Comparison of ENCODE assay signal across 8 cellular contexts in genomic region chr1:65310078-65310587, GRCh38. TPM values are rescaled to one million over a fixed set of nuclear protein-coding genes. Genes with fewer than 3 reads are reported as not detected.
DNase-seq lines count a peak whose midpoint lies in the region; ATAC-seq, FAIRE-seq and TF ChIP-seq lines count a peak whose summit lies in the region.

No MANE protein-coding gene starts in this region.

- no peak for TF ChIP-seq RAD21 in HepG2 (CRISPR knock-in tag; IDR thresholded peaks at IDR 0.05)

- peak overlapping the region; percentile 52 for H3K4me3 ChIP-seq in brain microvascular endothelial cell (ENCODE audit: low read depth, low read length)
- H3K4me3 ChIP-seq in HepG2 (replicated peaks in 1 of 3; ENCODE audit: insufficient read depth in 1 of 3, low read depth in 2 of 3, low read length in 3 of 3) = peak overlapping the region in 2 of 3 experiments; percentile 7 to 62; a peak in 2 of 6 replicates
- no peak overlapping the region for H3K4me3 ChIP-seq in aorta (ENCODE audit: low read length in 2 of 2)

- no TSS peak for BruUV-seq in HepG2 (replicated peaks; lab: Mats Ljungman, UMichigan)

- H3K36me3 ChIP-seq in brain microvascular endothelial cell (replicated peaks) = no peaks in the 10 kb centered on the region
- H3K36me3 ChIP-seq in HepG2 (replicated peaks in 1 of 2; ENCODE audit: control insufficient read depth in 1 of 2, insufficient read depth in 2 of 2, low read length in 2 of 2) = no peaks in the 10 kb centered on the region
- H3K36me3 ChIP-seq in aorta (ENCODE audit: control insufficient read depth in 1 of 2, insufficient read depth in 2 of 2, low read length in 1 of 2) = no peaks in the 10 kb centered on the region

- CTCF ChIA-PET in HepG2 (lab: Yijun Ruan, JAX; ENCODE audit: low intra/inter-chr PET ratio, low total read pairs) = no interaction called here

- H3K9ac ChIP-seq in HepG2 (ENCODE audit: insufficient read depth, low read depth, low read length) = no peak overlapping the region

- peak overlapping the region; percentile 73 for H3K4me2 ChIP-seq in HepG2 (ENCODE audit: low read depth, low read length)

- H2AFZ ChIP-seq in HepG2 (ENCODE audit: low read length) = no peak overlapping the region

- no peak for TF ChIP-seq POLR2A in HepG2 (IDR thresholded peaks at IDR 0.05; ENCODE audit: insufficient read depth in 1 of 2, low read depth in 2 of 2, low read length in 2 of 2)

- H4K20me1 ChIP-seq in HepG2 (ENCODE audit: insufficient read depth, low read length) = peaks cover 4% of the 10 kb centered on the region; the same call in 1 of the 2 replicates

- H3K9me3 ChIP-seq in HepG2 (ENCODE audit: low read length) (no peaks in the 10 kb centered on the region), aorta (ENCODE audit: control insufficient read depth, low read length) (no peaks in the 10 kb centered on the region)

- TF ChIP-seq EP300 in HepG2 (IDR thresholded peaks at IDR 0.05; ENCODE audit: low read depth in 2 of 2, low read length in 2 of 2) = no peak
- TF ChIP-seq EP300 in HepG2 (CRISPR knock-in tag; IDR thresholded peaks at IDR 0.05; ENCODE audit: borderline replicate concordance) = no peak

- ATAC-seq in HepG2 (peak; percentile 48; the same call in 2 of the 3 replicates), aorta (ENCODE audit: low FRiP score) (peak; percentile 30)

- intact Hi-C loops in HepG2 (cut with micrococcal nuclease; ENCODE audit: unreplicated experiment) (no loop called here), aorta (cut with DNase I) (no loop called here)

- H3K79me2 ChIP-seq in HepG2 (ENCODE audit: insufficient read depth, low read length) = no peaks in the 10 kb centered on the region

- no peak for FAIRE-seq in HepG2 (lab: Jason Lieb, UNC)

- POLR2A ChIA-PET in HepG2 (lab: Yijun Ruan, JAX) = interaction anchor here (0.5 to 1.8 kb wide), 2 partner anchors 110 to 566 kb away, joined by 5 to 11 read pairs; partner anchors contain the start of genes LEPR and LEPROT

- H3K4me1 ChIP-seq in HepG2 (ENCODE audit: insufficient read depth, low read length) (peaks cover 19% of the 10 kb centered on the region), aorta (ENCODE audit: control insufficient read depth in 1 of 2, insufficient read depth in 2 of 2, low read length in 2 of 2) (no peaks in the 10 kb centered on the region)

- no peaks in the 10 kb centered on the region for H3K27me3 ChIP-seq in brain microvascular endothelial cell (replicated peaks)
- 0 out of 5 replicates have a peak, but pooled peaks cover 0 to 4% of the 10 kb centered on the region in 2 experiments for H3K27me3 ChIP-seq in HepG2 (ENCODE audit: control insufficient read depth in 1 of 2, insufficient read depth in 2 of 2, low read length in 2 of 2)
- H3K27me3 ChIP-seq in aorta (ENCODE audit: control insufficient read depth in 1 of 2, insufficient read depth in 2 of 2, low read length in 1 of 2) = no peaks in the 10 kb centered on the region

- DNase-seq in DMS 273 treated with DMSO at 0.1 percent for 48 hours (lab: John Stamatoyannopoulos, UW) (peak; percentile 71), NCI-H1930 (lab: John Stamatoyannopoulos, UW) (peak; percentile 37 to 51), brain microvascular endothelial cell (peak; percentile 9), HepG2 (ENCODE audit: low spot score) (no peak), aorta (no peak), kidney tubule cell (ENCODE audit: low spot score) (no peak), T-helper 9 cell (no peak)
- no peak for DNase-seq in activated CD4-positive, CD25-positive, alpha-beta regulatory T cell (lab: John Stamatoyannopoulos, UW)

- H3K27ac ChIP-seq in brain microvascular endothelial cell (no peak overlapping the region), HepG2 (ENCODE audit: extremely low read length, insufficient read depth, low read length) (no peak overlapping the region), aorta (ENCODE audit: low read depth in 1 of 2, low read length in 2 of 2) (no peak overlapping the region)

- 3% methylated on average over 12 of the region's 12 CpGs for WGBS in HepG2 (ENCODE audit: low lambda C conversion rate)
- WGBS in aorta, 2 donors = 0 to 4% methylated on average over 10 to 12 of the region's 12 CpGs

- TF ChIP-seq CTCF in brain microvascular endothelial cell (IDR thresholded peaks at IDR 0.05; ENCODE audit: low read depth, low read length, missing control alignments) (no peak), HepG2 (CRISPR knock-in tag; IDR thresholded peaks at IDR 0.05) (no peak)

- in situ Hi-C loops in brain microvascular endothelial cell (cut with HindIII; ENCODE audit: low pct_ligation_motif_present, low sequenced_read_pairs) = no loop called here
- in situ Hi-C loops in HepG2 (cut with HindIII; ENCODE audit: extremely low pct_ligation_motif_present, low pct_unique_long_range_greater_than_20kb) = no loop called here

TF ChIP-seq in HepG2, 621 proteins besides CTCF, POLR2A, EP300 and RAD21 (continues in another document):
- TF ChIP-seq IRF9 (CRISPR knock-in tag; IDR thresholded peaks at IDR 0.05; ENCODE audit: borderline replicate concordance) = no peak
- no peak for TF ChIP-seq JUN (CRISPR knock-in tag; IDR thresholded peaks at IDR 0.05)
- no peak for TF ChIP-seq REPIN1 (CRISPR knock-in tag; IDR thresholded peaks at IDR 0.05; ENCODE audit: borderline replicate concordance, low read depth)
- no peak for TF ChIP-seq JARID2 (CRISPR knock-in tag; IDR thresholded peaks at IDR 0.05; ENCODE audit: insufficient replicate concordance)
- TF ChIP-seq BCL6 (CRISPR knock-in tag; IDR thresholded peaks at IDR 0.05) = no peak
- TF ChIP-seq TRIM22 (IDR thresholded peaks at IDR 0.05) = no peak
- no peak for TF ChIP-seq ZFX (CRISPR knock-in tag; IDR thresholded peaks at IDR 0.05; ENCODE audit: low read depth)
- TF ChIP-seq RFX5 (IDR thresholded peaks at IDR 0.05; ENCODE audit: low read depth, low read length) = no peak
- no peak for TF ChIP-seq RFXANK (CRISPR knock-in tag; IDR thresholded peaks at IDR 0.05)

RNA-seq across cellular contexts. Expression of gene DNAJC6, which starts 0.8 kb away (rescaled TPM):
- 0.80 and 1.0 TPM in 2 replicates for total RNA-seq in HepG2 (2016; rRNA removed; fragmentation: Illumina TruSeq; extraction: Trizol)
- 4.0 and 4.8 TPM in 2 replicates for total RNA-seq in HepG2 (2016; cell fraction: cytosol; rRNA removed; fragmentation: Illumina TruSeq; extraction: Trizol; ENCODE audit: low read depth)
- total RNA-seq in HepG2 (2016; cell fraction: insoluble cytoplasmic fraction; rRNA removed; fragmentation: Illumina TruSeq; extraction: Trizol) = 0.85 and 1.1 TPM in 2 replicates
- total RNA-seq in HepG2 (2016; cell fraction: membrane; rRNA removed; fragmentation: Illumina TruSeq; extraction: Trizol) = 0.76 and 0.93 TPM in 2 replicates
- total RNA-seq in HepG2 (2016; cell fraction: nucleus; rRNA removed; fragmentation: Illumina TruSeq; extraction: Trizol) = 1.1 and 2.3 TPM in 2 replicates
- polyA plus RNA-seq in HepG2 (2011; rRNA removed) = 1.6 and 1.7 TPM in 2 replicates
- 0.83 and 1.2 TPM in 2 replicates for polyA plus RNA-seq in HepG2 (2011; cell fraction: cytosol; rRNA removed)
- 1.6 TPM in 2 replicates for polyA plus RNA-seq in HepG2 (2011; cell fraction: nucleus; rRNA removed)
- 1.7 and 1.9 TPM in 2 replicates for polyA plus RNA-seq in HepG2 (2012)
- 0.08 and 0.09 TPM in 2 replicates for polyA plus RNA-seq in HepG2 (2016; cell fraction: cytosol; fragmentation: Illumina TruSeq; extraction: Trizol; ENCODE audit: low read depth)
- 0.67 and 0.83 TPM in 2 replicates for polyA plus RNA-seq in HepG2 (2016; cell fraction: insoluble cytoplasmic fraction; fragmentation: Illumina TruSeq; extraction: Trizol; ENCODE audit: low read depth)
- polyA plus RNA-seq in HepG2 (2016; cell fraction: membrane; fragmentation: Illumina TruSeq; extraction: Trizol; ENCODE audit: low read depth) = 0.14 and 0.23 TPM in 2 replicates
- polyA plus RNA-seq in HepG2 (2016; cell fraction: nucleus; fragmentation: Illumina TruSeq; extraction: Trizol; ENCODE audit: insufficient read depth, low read depth) = 0.53 and 0.74 TPM in 2 replicates
- polyA minus RNA-seq in HepG2 (2011; rRNA and poly(A)+ RNA removed; ENCODE audit: low replicate concordance) = 3.0 and 12.8 TPM in 2 replicates
- polyA minus RNA-seq in HepG2 (2011; cell fraction: cytosol; rRNA and poly(A)+ RNA removed) = 1.3 and 3.2 TPM in 2 replicates
- polyA minus RNA-seq in HepG2 (2011; cell fraction: nucleus; rRNA and poly(A)+ RNA removed) = 4.9 and 6.8 TPM in 2 replicates
- 1 to 10 TPM; 2.3 to 3.8 TPM for total RNA-seq in aorta
- polyA plus RNA-seq in aorta = 1 to 10 TPM in 1 of 2 donors, not detected in 1; 1.3 TPM

Comparison
In these comparisons a context has a peak if more than half of its experiments do, and no peak if none do; other contexts are left out.
1. DNase-seq: peak in DMS 273 treated with DMSO at 0.1 percent for 48 hours (single experiment), NCI-H1930 (2 of 2) and brain microvascular endothelial cell (single experiment); none in HepG2 (single experiment), aorta (0 of 2), kidney tubule cell (single experiment), activated CD4-positive, CD25-positive, alpha-beta regulatory T cell (0 of 4) and T-helper 9 cell (single experiment).
2. H3K4me3 ChIP-seq: peak in brain microvascular endothelial cell (single experiment) and HepG2 (2 of 3); none in aorta (0 of 2).